Comparison of ENCODE assay signal across 15 cellular contexts in genomic region chr9:6383551-6384225, GRCh38. TPM values are rescaled to one million over a fixed set of nuclear protein-coding genes. Genes with fewer than 3 reads are reported as not detected.
DNase-seq lines count a peak whose midpoint lies in the region; ATAC-seq, FAIRE-seq and TF ChIP-seq lines count a peak whose summit lies in the region.
"Had no signal": no experiment of that assay in that cellular context is flagged by ENCODE, and none has a peak within 500 bp of the region (broad histone marks: within the 10 kb centered on the region; RNA-seq: fewer than 3 reads in every experiment).

No MANE protein-coding gene starts in this region.

- H3K4me2 ChIP-seq in HCT116 (ENCODE audit: low read length) (no peak overlapping the region), astrocyte (ENCODE audit: low read length) (peak overlapping the region; percentile 64), hepatocyte (no peak overlapping the region)

- H3K27me3 Mint-ChIP-seq in astrocyte (ENCODE audit: low read depth, unreplicated experiment) = peaks cover 7% of the 10 kb centered on the region
- peaks cover 12% of the 10 kb centered on the region for H3K27me3 Mint-ChIP-seq in activated T-helper 1 cell treated with anti-CD3 and anti-CD28 coated beads, Interleukin-12 subunit alpha, Interleukin-12 subunit beta, Interleukin-2, Interleukin-4 antibody, amounts not matched to agents 30 ng/mL and 10 ng/mL and 1 ng/mL, durations not matched to agents 14 hours and 24 hours and 36 hours (ENCODE audit: insufficient read depth)

- no peak overlapping the region for H3K9ac ChIP-seq in HCT116 (ENCODE audit: low read length)
- peak overlapping the region; percentile 67 for H3K9ac ChIP-seq in astrocyte (ENCODE audit: low read length)

- ATAC-seq in HCT116 (no peak), HG03135 (IDR thresholded peaks at IDR 0.05; ENCODE audit: unreplicated experiment) (no peak)
- ATAC-seq: naive thymus-derived CD8-positive, alpha-beta T cell; Panc1 had no signal

- H2AFZ ChIP-seq in HCT116 (ENCODE audit: low read depth, low read length, poor library complexity, severe bottlenecking) (peak overlapping the region; percentile 22), astrocyte (ENCODE audit: low read depth, low read length) (peak overlapping the region; percentile 61), hepatocyte (peak overlapping the region; percentile 31)

- H3K9me3 ChIP-seq in HCT116 (ENCODE audit: control insufficient read depth in 1 of 2, insufficient read depth in 1 of 2, low read depth in 1 of 2, low read length in 2 of 2) (no peaks in the 10 kb centered on the region), astrocyte (ENCODE audit: insufficient read depth, low read depth, low read length) (no peaks in the 10 kb centered on the region), hepatocyte (ENCODE audit: low read depth) (no peaks in the 10 kb centered on the region), vagina (no peaks in the 10 kb centered on the region)
- H3K9me3 ChIP-seq: testis had no signal

- BruUV-seq in HCT116 (replicated peaks; lab: Mats Ljungman, UMichigan) = no TSS peak

- H3K27ac ChIP-seq in HCT116 (ENCODE audit: low read depth, low read length) = no peak overlapping the region
- peak overlapping the region; percentile 64 for H3K27ac ChIP-seq in astrocyte (ENCODE audit: low read depth, low read length)
- H3K27ac ChIP-seq in hepatocyte = no peak overlapping the region
- peak overlapping the region; percentile 69 for H3K27ac ChIP-seq in vagina
- H3K27ac ChIP-seq: testis had no signal

- CTCF ChIA-PET in HCT116 (lab: Charles Lee) = no interaction called here

- no peaks in the 10 kb centered on the region for H4K20me1 ChIP-seq in HCT116 (ENCODE audit: insufficient read depth)
- H4K20me1 ChIP-seq in astrocyte (ENCODE audit: insufficient read depth, low read length) = no peaks in the 10 kb centered on the region
- no peaks in the 10 kb centered on the region for H4K20me1 ChIP-seq in hepatocyte (ENCODE audit: insufficient read depth, poor library complexity, severe bottlenecking)

- POLR2A ChIA-PET in HCT116 (lab: Charles Lee) = no interaction called here

- no peak overlapping the region for H3K4me3 Mint-ChIP-seq in astrocyte (ENCODE audit: unreplicated experiment)
- no peak overlapping the region for H3K4me3 Mint-ChIP-seq in activated T-helper 1 cell treated with anti-CD3 and anti-CD28 coated beads, Interleukin-12 subunit alpha, Interleukin-12 subunit beta, Interleukin-2, Interleukin-4 antibody, amounts not matched to agents 30 ng/mL and 10 ng/mL and 1 ng/mL, durations not matched to agents 14 hours and 24 hours and 36 hours
- H3K4me3 Mint-ChIP-seq: activated naive CD4-positive, alpha-beta T cell treated with anti-CD3 and anti-CD28 coated beads, Interleukin-2, amount 10 ng/mL, durations not matched to agents 7 days and 5 days had no signal

- peak overlapping the region; percentile 96 for H3K27ac Mint-ChIP-seq in astrocyte (ENCODE audit: unreplicated experiment)
- H3K27ac Mint-ChIP-seq in activated T-helper 1 cell treated with anti-CD3 and anti-CD28 coated beads, Interleukin-12 subunit alpha, Interleukin-12 subunit beta, Interleukin-2, Interleukin-4 antibody, amounts not matched to agents 30 ng/mL and 10 ng/mL and 1 ng/mL, durations not matched to agents 14 hours and 24 hours and 36 hours = no peak overlapping the region
- H3K27ac Mint-ChIP-seq: activated naive CD4-positive, alpha-beta T cell treated with anti-CD3 and anti-CD28 coated beads, Interleukin-2, amount 10 ng/mL, durations not matched to agents 7 days and 5 days; naive thymus-derived CD8-positive, alpha-beta T cell had no signal

- H3K4me1 ChIP-seq in HCT116 (ENCODE audit: control insufficient read depth in 1 of 2, insufficient read depth in 2 of 2, low read length in 2 of 2) (peaks cover 0 to 8% of the 10 kb centered on the region in 2 experiments; a peak in 1 of 4 replicates), astrocyte (ENCODE audit: insufficient read depth, low read length) (peaks cover 4% of the 10 kb centered on the region), hepatocyte (ENCODE audit: insufficient read depth) (no peaks in the 10 kb centered on the region), vagina (peaks cover 6% of the 10 kb centered on the region)
- H3K4me1 ChIP-seq: testis had no signal

- DNase-seq in HCT116 (ENCODE audit: low read depth, low spot score) (no peak), astrocyte (ENCODE audit: low read depth) (peak; percentile 56), hepatocyte (ENCODE audit: low spot score) (no peak), vagina (ENCODE audit: extremely low spot score in 2 of 2) (no peak)
- DNase-seq in activated T-helper 1 cell treated with anti-CD3 and anti-CD28 coated beads, Interleukin-12 subunit alpha, Interleukin-12 subunit beta, Interleukin-2, Interleukin-4 antibody, amounts not matched to agents 30 ng/mL and 10 ng/mL and 1 ng/mL, durations not matched to agents 14 hours and 24 hours and 36 hours (ENCODE audit: low spot score) = no peak
- DNase-seq in activated effector memory CD4-positive, alpha-beta T cell treated with anti-CD3 and anti-CD28 coated beads, Interleukin-2, amount 50 U/mL, for 16 hours = no peak
- DNase-seq: activated naive CD4-positive, alpha-beta T cell treated with anti-CD3 and anti-CD28 coated beads, Interleukin-2, amount 10 ng/mL, durations not matched to agents 7 days and 5 days; naive thymus-derived CD8-positive, alpha-beta T cell; NCI-H345; small intestine; testis had no signal

- FAIRE-seq in astrocyte (lab: Jason Lieb, UNC) = no peak
- FAIRE-seq: colon, small intestine had no signal

- TF ChIP-seq CTCF in HCT116 (IDR thresholded peaks at IDR 0.05 in 2 of 3, conservative IDR thresholded peaks at IDR 0.05 in 1 of 3; ENCODE audit: borderline replicate concordance in 1 of 3, insufficient read depth in 1 of 3, low read depth in 2 of 3, low read length in 2 of 3) = no peak
- no peak for TF ChIP-seq CTCF in astrocyte (IDR thresholded peaks at IDR 0.05; ENCODE audit: insufficient read depth, low read depth, low read length)
- TF ChIP-seq CTCF in hepatocyte (IDR thresholded peaks at IDR 0.05; ENCODE audit: poor library complexity) = no peak
- TF ChIP-seq CTCF in vagina (IDR thresholded peaks at IDR 0.05) = no peak

- H3K27me3 ChIP-seq in HCT116 (ENCODE audit: insufficient read depth, low read length) = no peaks in the 10 kb centered on the region
- H3K27me3 ChIP-seq in astrocyte (ENCODE audit: insufficient read depth, low read length) = no peaks in the 10 kb centered on the region
- H3K27me3 ChIP-seq in hepatocyte = no peaks in the 10 kb centered on the region
- H3K27me3 ChIP-seq in vagina = no peaks in the 10 kb centered on the region
- H3K27me3 ChIP-seq: testis had no signal

- no peaks in the 10 kb centered on the region for H3K36me3 Mint-ChIP-seq in astrocyte (ENCODE audit: low read depth, unreplicated experiment)
- H3K36me3 Mint-ChIP-seq in activated T-helper 1 cell treated with anti-CD3 and anti-CD28 coated beads, Interleukin-12 subunit alpha, Interleukin-12 subunit beta, Interleukin-2, Interleukin-4 antibody, amounts not matched to agents 30 ng/mL and 10 ng/mL and 1 ng/mL, durations not matched to agents 14 hours and 24 hours and 36 hours (ENCODE audit: low read depth) = no peaks in the 10 kb centered on the region
- H3K36me3 Mint-ChIP-seq: activated naive CD4-positive, alpha-beta T cell treated with anti-CD3 and anti-CD28 coated beads, Interleukin-2, amount 10 ng/mL, durations not matched to agents 7 days and 5 days had no signal

- H3K36me3 ChIP-seq in HCT116 (ENCODE audit: control insufficient read depth in 1 of 2, insufficient read depth in 2 of 2, low read length in 2 of 2) = no peaks in the 10 kb centered on the region
- no peaks in the 10 kb centered on the region for H3K36me3 ChIP-seq in astrocyte (ENCODE audit: insufficient read depth, low read length)
- no peaks in the 10 kb centered on the region for H3K36me3 ChIP-seq in hepatocyte (replicated peaks; ENCODE audit: insufficient read depth, low read depth)
- H3K36me3 ChIP-seq in vagina = no peaks in the 10 kb centered on the region

- RAD21 ChIA-PET in HCT116 (lab: Charles Lee; ENCODE audit: low non-redundant PET in 1 of 2, low total read pairs in 2 of 2, uncharacterized antibody in 2 of 2, unreplicated experiment in 2 of 2) = no interaction called here

- peaks cover 4% of the 10 kb centered on the region for H3K9me3 Mint-ChIP-seq in astrocyte (ENCODE audit: unreplicated experiment)
- H3K9me3 Mint-ChIP-seq in activated T-helper 1 cell treated with anti-CD3 and anti-CD28 coated beads, Interleukin-12 subunit alpha, Interleukin-12 subunit beta, Interleukin-2, Interleukin-4 antibody, amounts not matched to agents 30 ng/mL and 10 ng/mL and 1 ng/mL, durations not matched to agents 14 hours and 24 hours and 36 hours = peaks cover 6% of the 10 kb centered on the region
- H3K9me3 Mint-ChIP-seq: activated naive CD4-positive, alpha-beta T cell treated with anti-CD3 and anti-CD28 coated beads, Interleukin-2, amount 10 ng/mL, durations not matched to agents 7 days and 5 days had no signal

- intact Hi-C loops in HCT116 (cut with micrococcal nuclease) (no loop called here), vagina (cut with DNase I) (no loop called here)
- intact Hi-C loops in activated T-helper 1 cell treated with anti-CD3 and anti-CD28 coated beads, Interleukin-12 subunit alpha, Interleukin-12 subunit beta, Interleukin-2, Interleukin-4 antibody, amounts not matched to agents 30 ng/mL and 10 ng/mL and 1 ng/mL, durations not matched to agents 14 hours and 24 hours and 36 hours (cut with micrococcal nuclease) = no loop called here

- H3K4me1 Mint-ChIP-seq in astrocyte (ENCODE audit: low read depth, unreplicated experiment) = peaks cover 7% of the 10 kb centered on the region
- no peaks in the 10 kb centered on the region for H3K4me1 Mint-ChIP-seq in activated T-helper 1 cell treated with anti-CD3 and anti-CD28 coated beads, Interleukin-12 subunit alpha, Interleukin-12 subunit beta, Interleukin-2, Interleukin-4 antibody, amounts not matched to agents 30 ng/mL and 10 ng/mL and 1 ng/mL, durations not matched to agents 14 hours and 24 hours and 36 hours (ENCODE audit: low read depth)
- H3K4me1 Mint-ChIP-seq: activated naive CD4-positive, alpha-beta T cell treated with anti-CD3 and anti-CD28 coated beads, Interleukin-2, amount 10 ng/mL, durations not matched to agents 7 days and 5 days had no signal

- no peaks in the 10 kb centered on the region for H3K9me2 ChIP-seq in HCT116 (ENCODE audit: insufficient read depth)
- no peaks in the 10 kb centered on the region for H3K9me2 ChIP-seq in hepatocyte (replicated peaks; ENCODE audit: insufficient read depth)

- H3K4me3 ChIP-seq in HCT116 (replicated peaks in 1 of 2; ENCODE audit: low read depth in 1 of 2, low read length in 2 of 2) = no peak overlapping the region
- no peak overlapping the region for H3K4me3 ChIP-seq in astrocyte (ENCODE audit: insufficient read depth, low read depth, low read length)
- H3K4me3 ChIP-seq in hepatocyte = no peak overlapping the region
- H3K4me3 ChIP-seq in vagina = no peak overlapping the region
- H3K4me3 ChIP-seq: testis had no signal

- 83% methylated on average over 7 of the region's 7 CpGs for WGBS in hepatocyte (ENCODE audit: low lambda C conversion rate, missing lambda C conversion rate)

- TF ChIP-seq POLR2A in HCT116 (IDR thresholded peaks at IDR 0.05; ENCODE audit: borderline replicate concordance, extremely low read depth, insufficient read depth, insufficient read length) (no peak), vagina (IDR thresholded peaks at IDR 0.05) (no peak)

- TF ChIP-seq RAD21 in HCT116 (IDR thresholded peaks at IDR 0.05; ENCODE audit: low read depth) = no peak

- no peaks in the 10 kb centered on the region for H3K79me2 ChIP-seq in HCT116 (ENCODE audit: insufficient read depth, low read length)
- H3K79me2 ChIP-seq in astrocyte (ENCODE audit: insufficient read depth, low read length) = no peaks in the 10 kb centered on the region
- no peaks in the 10 kb centered on the region for H3K79me2 ChIP-seq in hepatocyte

RNA-seq across cellular contexts. Expression of gene UHRF2, which starts 29.3 kb away (rescaled TPM):
- total RNA-seq in HCT116 (2021; ENCODE audit: unreplicated experiment) = 40.6 TPM
- 14.2 and 18.9 TPM in 2 replicates for polyA plus RNA-seq in HCT116 (2012)
- total RNA-seq in astrocyte = 36.4 and 37.4 TPM in 2 replicates
- 40.6 and 42.9 TPM in 2 replicates for total RNA-seq in hepatocyte
- 16.6 TPM in 2 replicates for polyA plus RNA-seq in hepatocyte
- total RNA-seq in vagina = 70.0 TPM
- 73.0 and 77.3 TPM in 2 replicates for total RNA-seq in activated T-helper 1 cell treated with anti-CD3 and anti-CD28 coated beads, Interleukin-12 subunit alpha, Interleukin-12 subunit beta, Interleukin-2, Interleukin-4 antibody, amounts not matched to agents 30 ng/mL and 10 ng/mL and 1 ng/mL, durations not matched to agents 14 hours and 24 hours and 36 hours

RNA-seq across cellular contexts. Expression of gene TPD52L3, which starts 55.5 kb away (rescaled TPM):
- total RNA-seq in HCT116 (2021; ENCODE audit: unreplicated experiment) (not detected), astrocyte (not detected in 2 replicates), hepatocyte (not detected in 2 replicates), vagina (not detected)
- polyA plus RNA-seq in HCT116 (2012) = not detected in 2 replicates
- not detected in 2 replicates for polyA plus RNA-seq in hepatocyte
- total RNA-seq in activated T-helper 1 cell treated with anti-CD3 and anti-CD28 coated beads, Interleukin-12 subunit alpha, Interleukin-12 subunit beta, Interleukin-2, Interleukin-4 antibody, amounts not matched to agents 30 ng/mL and 10 ng/mL and 1 ng/mL, durations not matched to agents 14 hours and 24 hours and 36 hours = not detected in 2 replicates
- total RNA-seq: activated CD8-positive, alpha-beta memory T cell treated with anti-CD3 and anti-CD28 coated beads for 36 hours; naive thymus-derived CD8-positive, alpha-beta T cell had no signal
- polyA plus RNA-seq: naive thymus-derived CD8-positive, alpha-beta T cell; small intestine had no signal

Comparison
In these comparisons a context has a peak if more than half of its experiments do, and no peak if none do; other contexts are left out.
1. H3K27ac ChIP-seq: peak in astrocyte (single experiment) and vagina (single experiment); none in HCT116 (single experiment) and hepatocyte (single experiment).
2. Peak in every context shown above with its lines, with median percentiles within 50 percentile points of each other: H2AFZ ChIP-seq.